13 cellular contexts compared by ENCODE assay signal in genomic region chr7:135981958-135982646, GRCh38. TPM values are rescaled to one million over a fixed set of nuclear protein-coding genes. Genes with fewer than 3 reads are reported as not detected.
A peak's percentile ranks its signal among the peaks of the same experiment; 100 is the strongest.
DNase-seq lines count a peak whose midpoint lies in the region; ATAC-seq and TF ChIP-seq lines count a peak whose summit lies in the region.
"Had no signal": no experiment of that assay in that cellular context is flagged by ENCODE, and none has a peak within 500 bp of the region (broad histone marks: within the 10 kb centered on the region; RNA-seq: fewer than 3 reads in every experiment).

No MANE protein-coding gene starts in this region.

- peaks cover 12% of the 10 kb centered on the region for H3K9me3 ChIP-seq in HUES48 (ENCODE audit: control insufficient read depth, insufficient read depth, low read length)
- H3K9me3 ChIP-seq in neutrophil = no peaks in the 10 kb centered on the region
- H3K9me3 ChIP-seq: tibial artery had no signal

- H3K4me3 ChIP-seq in HUES48 (ENCODE audit: low read depth, low read length) = no peak overlapping the region
- H3K4me3 ChIP-seq in neutrophil (ENCODE audit: low read depth in 1 of 2, low read length in 1 of 2) = no peak overlapping the region
- H3K4me3 ChIP-seq: tibial artery had no signal

- peaks cover 4 to 5% of the 10 kb centered on the region in 2 donors for H3K9me3 Mint-ChIP-seq in activated naive CD4-positive, alpha-beta T cell treated with anti-CD3 and anti-CD28 coated beads, Interleukin-2, amount 50 U/mL, for 72 hours

- no peaks in the 10 kb centered on the region for H3K27me3 ChIP-seq in HUES48 (ENCODE audit: control insufficient read depth, insufficient read depth, low read length)
- H3K27me3 ChIP-seq in neutrophil = no peaks in the 10 kb centered on the region
- H3K27me3 ChIP-seq: tibial artery had no signal

- H3K4me1 ChIP-seq in HUES48 (ENCODE audit: control insufficient read depth, insufficient read depth, low read length) = peaks cover 6% of the 10 kb centered on the region; the same call in 1 of the 2 replicates
- H3K4me1 ChIP-seq in neutrophil (ENCODE audit: control insufficient read depth in 1 of 2, insufficient read depth in 1 of 2, low read depth in 1 of 2, low read length in 1 of 2) = peaks cover 30 to 35% of the 10 kb centered on the region in 2 experiments
- H3K4me1 ChIP-seq: tibial artery had no signal

- H3K9ac ChIP-seq in HUES48 (ENCODE audit: low read depth, low read length) = no peak overlapping the region

- DNase-seq in NCI-H146 (lab: John Stamatoyannopoulos, UW) (peak; percentile 7), NCI-H146 treated with DMSO at 0.1 percent for 48 hours (lab: John Stamatoyannopoulos, UW; ENCODE audit: unreplicated experiment) (no peak), DMS 273 (lab: John Stamatoyannopoulos, UW; ENCODE audit: unreplicated experiment) (no peak), NCI-H2196 (lab: John Stamatoyannopoulos, UW; ENCODE audit: unreplicated experiment) (no peak)
- no peak for DNase-seq in activated naive CD4-positive, alpha-beta T cell treated with anti-CD3 and anti-CD28 coated beads, Interleukin-2, amount 50 U/mL, for 72 hours (ENCODE audit: low spot score in 2 of 2)
- DNase-seq: 8988T, glutamatergic neuron, IMR-90, left cardiac atrium, tibial artery had no signal

- no peaks in the 10 kb centered on the region for H3K36me3 ChIP-seq in HUES48 (ENCODE audit: control insufficient read depth, insufficient read depth, low read length)
- no peaks in the 10 kb centered on the region for H3K36me3 ChIP-seq in neutrophil
- H3K36me3 ChIP-seq: tibial artery had no signal

- H3K36me3 Mint-ChIP-seq in activated naive CD4-positive, alpha-beta T cell treated with anti-CD3 and anti-CD28 coated beads, Interleukin-2, amount 50 U/mL, for 72 hours = peaks cover 5 to 8% of the 10 kb centered on the region in 2 donors

- no peak for TF ChIP-seq CTCF in neutrophil (IDR thresholded peaks at IDR 0.05)

- H3K27ac ChIP-seq in HUES48 (ENCODE audit: low read depth, low read length) = peak overlapping the region; percentile 42
- peak overlapping the region; percentile 92 for H3K27ac ChIP-seq in neutrophil
- H3K27ac ChIP-seq: tibial artery had no signal

- no peak for ATAC-seq in activated naive CD4-positive, alpha-beta T cell treated with anti-CD3 and anti-CD28 coated beads, Interleukin-2, amount 50 U/mL, for 72 hours
- no peak for ATAC-seq in GM19395 (IDR thresholded peaks at IDR 0.05; ENCODE audit: unreplicated experiment)
- ATAC-seq: left cardiac atrium had no signal

- H3K27ac Mint-ChIP-seq in activated naive CD4-positive, alpha-beta T cell treated with anti-CD3 and anti-CD28 coated beads, Interleukin-2, amount 50 U/mL, for 72 hours = peak overlapping the region; percentile 12 to 90

RNA-seq across cellular contexts. Expression of gene MTPN, which starts 4.9 kb away (rescaled TPM):
- total RNA-seq in activated naive CD4-positive, alpha-beta T cell treated with anti-CD3 and anti-CD28 coated beads, Interleukin-2, amount 50 U/mL, for 72 hours = 100 to 1,000 TPM; 117 to 125 TPM
